ENCODE assay signal across 12 cellular contexts in genomic region chr15:74770211-74770892, GRCh38. TPM values are rescaled to one million over a fixed set of nuclear protein-coding genes. Genes with fewer than 3 reads are reported as not detected.
DNase-seq lines count a peak whose midpoint lies in the region; ATAC-seq, FAIRE-seq and TF ChIP-seq lines count a peak whose summit lies in the region.
"Had no signal": no experiment of that assay in that cellular context is flagged by ENCODE, and none has a peak within 500 bp of the region (broad histone marks: within the 10 kb centered on the region; RNA-seq: fewer than 3 reads in every experiment).

No MANE protein-coding gene starts in this region.

- H3K27me3 ChIP-seq in OCI-LY3 (ENCODE audit: low read depth, low read length) (peaks cover 6% of the 10 kb centered on the region; the same call in 1 of the 2 replicates), HepG2 (ENCODE audit: control insufficient read depth in 1 of 2, insufficient read depth in 2 of 2, low read length in 2 of 2) (no peaks in the 10 kb centered on the region)
- H3K27me3 ChIP-seq: SJCRH30 had no signal

- H3K4me1 Mint-ChIP-seq in natural killer cell treated with Interleukin-12 subunit alpha and Interleukin-12 subunit beta and Interleukin-15 and Interleukin-18, amount 100 ng/mL, for 72 hours (ENCODE audit: low read depth in 2 of 2): peaks cover 7 to 20% of the 10 kb centered on the region in 2 donors
- peaks cover 6 to 14% of the 10 kb centered on the region in 2 donors for H3K4me1 Mint-ChIP-seq in natural killer cell

- intact Hi-C loops in natural killer cell (cut with micrococcal nuclease): no loop called here
- intact Hi-C loops in HepG2 (cut with micrococcal nuclease; ENCODE audit: unreplicated experiment): loop anchor here (2.0 kb wide), 1 partner anchor 64 kb away; no protein-coding TSS in a partner anchor

- no peak for TF ChIP-seq POLR2A in HepG2 (IDR thresholded peaks at IDR 0.05; ENCODE audit: insufficient read depth in 1 of 2, low read depth in 2 of 2, low read length in 2 of 2)

- CTCF ChIA-PET in HepG2 (lab: Yijun Ruan, JAX; ENCODE audit: low intra/inter-chr PET ratio, low total read pairs): interaction anchor here (1.0 to 5.8 kb wide), 9 partner anchors 17 to 180 kb away, joined by 3 to 59 read pairs (median 5); partner anchors contain the start of gene ULK3

- ATAC-seq in natural killer cell treated with Interleukin-12 subunit alpha and Interleukin-12 subunit beta and Interleukin-15 and Interleukin-18, amount 100 ng/mL, for 72 hours: no peak
- ATAC-seq in natural killer cell (no peak), HepG2 (no peak)

- no peak for TF ChIP-seq EP300 in HepG2 (IDR thresholded peaks at IDR 0.05; ENCODE audit: low read depth in 2 of 2, low read length in 2 of 2)
- TF ChIP-seq EP300 in HepG2 (CRISPR knock-in tag; IDR thresholded peaks at IDR 0.05; ENCODE audit: borderline replicate concordance): no peak

- BruUV-seq in HepG2 (replicated peaks; lab: Mats Ljungman, UMichigan): no TSS peak

- H3K4me2 ChIP-seq in OCI-LY3 (ENCODE audit: low read length): peak overlapping the region; percentile 56; the same call in 1 of the 2 replicates
- H3K4me2 ChIP-seq in HepG2 (ENCODE audit: low read depth, low read length): peak overlapping the region; percentile 68

- H3K36me3 Mint-ChIP-seq in natural killer cell treated with Interleukin-12 subunit alpha and Interleukin-12 subunit beta and Interleukin-15 and Interleukin-18, amount 100 ng/mL, for 72 hours: no peaks in the 10 kb centered on the region
- no peaks in the 10 kb centered on the region for H3K36me3 Mint-ChIP-seq in natural killer cell

- H3K27me3 Mint-ChIP-seq in natural killer cell treated with Interleukin-12 subunit alpha and Interleukin-12 subunit beta and Interleukin-15 and Interleukin-18, amount 100 ng/mL, for 72 hours: no peaks in the 10 kb centered on the region
- peaks cover 7 to 11% of the 10 kb centered on the region in 2 donors for H3K27me3 Mint-ChIP-seq in natural killer cell (ENCODE audit: low read depth in 2 of 2)

- H3K9ac ChIP-seq in OCI-LY3 (ENCODE audit: low read length): peak overlapping the region; percentile 27; the same call in 1 of the 2 replicates
- no peak overlapping the region for H3K9ac ChIP-seq in HepG2 (ENCODE audit: insufficient read depth, low read depth, low read length)

- no peak for FAIRE-seq in HepG2 (lab: Jason Lieb, UNC)

- peaks cover 25% of the 10 kb centered on the region for H3K79me2 ChIP-seq in OCI-LY3 (ENCODE audit: low read length)
- no peaks in the 10 kb centered on the region for H3K79me2 ChIP-seq in HepG2 (ENCODE audit: insufficient read depth, low read length)

- in situ Hi-C loops in HepG2 (cut with HindIII; ENCODE audit: extremely low pct_ligation_motif_present, low pct_unique_long_range_greater_than_20kb): loop anchor here (10.0 kb wide), 1 partner anchor 184 kb away; the partner anchor contains the start of gene RPP25

- WGBS in HepG2 (ENCODE audit: low lambda C conversion rate): 0% methylated on average over 1 of the region's 4 CpGs

- TF ChIP-seq CTCF in natural killer cell (IDR thresholded peaks at IDR 0.05) (no peak), OCI-LY3 (IDR thresholded peaks at IDR 0.05; ENCODE audit: low read depth, low read length) (no peak), HepG2 (CRISPR knock-in tag; IDR thresholded peaks at IDR 0.05) (no peak)

- DNase-seq in natural killer cell treated with Interleukin-12 subunit alpha and Interleukin-12 subunit beta and Interleukin-15 and Interleukin-18, amount 100 ng/mL, for 72 hours (ENCODE audit: low spot score): no peak
- DNase-seq in natural killer cell (no peak), HepG2 (ENCODE audit: low spot score) (no peak), NCI-H524 treated with DMSO at 0.1 percent for 48 hours (lab: John Stamatoyannopoulos, UW) (no peak), NCI-H1417 (lab: John Stamatoyannopoulos, UW) (no peak), GM03348 (ENCODE audit: low spot score) (no peak), HuH-7.5 (ENCODE audit: low spot score) (no peak)

- H3K9me3 ChIP-seq in OCI-LY3 (ENCODE audit: insufficient read depth, low read length) (no peaks in the 10 kb centered on the region), HepG2 (ENCODE audit: low read length) (no peaks in the 10 kb centered on the region)
- H3K9me3 ChIP-seq: SJCRH30 had no signal

- TF ChIP-seq RAD21 in HepG2 (CRISPR knock-in tag; IDR thresholded peaks at IDR 0.05): no peak

- peak overlapping the region; percentile 50 to 79 for H3K27ac Mint-ChIP-seq in natural killer cell treated with Interleukin-12 subunit alpha and Interleukin-12 subunit beta and Interleukin-15 and Interleukin-18, amount 100 ng/mL, for 72 hours
- H3K27ac Mint-ChIP-seq in natural killer cell: peak overlapping the region in 1 of 2 donors; percentile 52

- H3K4me1 ChIP-seq in OCI-LY3 (ENCODE audit: low read length) (peaks cover 52% of the 10 kb centered on the region), HepG2 (ENCODE audit: insufficient read depth, low read length) (peaks cover 47% of the 10 kb centered on the region)

- POLR2A ChIA-PET in HepG2 (lab: Yijun Ruan, JAX): interaction anchor here (0.8 to 3.2 kb wide), 13 partner anchors 10 to 172 kb away, joined by 3 to 21 read pairs (median 3); partner anchors contain the start of genes CSK, EDC3 and FAM219B

- H3K4me3 Mint-ChIP-seq in natural killer cell treated with Interleukin-12 subunit alpha and Interleukin-12 subunit beta and Interleukin-15 and Interleukin-18, amount 100 ng/mL, for 72 hours: no peak overlapping the region
- no peak overlapping the region for H3K4me3 Mint-ChIP-seq in natural killer cell

- H3K36me3 ChIP-seq in OCI-LY3 (replicated peaks; ENCODE audit: low read depth, low read length): no peaks in the 10 kb centered on the region
- no peaks in the 10 kb centered on the region for H3K36me3 ChIP-seq in HepG2 (replicated peaks in 1 of 2; ENCODE audit: control insufficient read depth in 1 of 2, insufficient read depth in 2 of 2, low read length in 2 of 2)
- H3K36me3 ChIP-seq: SJCRH30 had no signal

- H3K9me3 Mint-ChIP-seq in natural killer cell treated with Interleukin-12 subunit alpha and Interleukin-12 subunit beta and Interleukin-15 and Interleukin-18, amount 100 ng/mL, for 72 hours: no peaks in the 10 kb centered on the region
- H3K9me3 Mint-ChIP-seq in natural killer cell: no peaks in the 10 kb centered on the region

- H3K4me3 ChIP-seq in OCI-LY3 (ENCODE audit: low read length): no peak overlapping the region
- peak overlapping the region in 1 of 3 experiments; percentile 54; a peak in 1 of 6 replicates for H3K4me3 ChIP-seq in HepG2 (replicated peaks in 1 of 3; ENCODE audit: insufficient read depth in 1 of 3, low read depth in 2 of 3, low read length in 3 of 3)
- H3K4me3 ChIP-seq: PC-9 had no signal

- H2AFZ ChIP-seq in OCI-LY3 (ENCODE audit: low read depth, low read length) (no peak overlapping the region), HepG2 (ENCODE audit: low read length) (no peak overlapping the region)
- H2AFZ ChIP-seq: PC-9 had no signal

- no peak overlapping the region for H3K27ac ChIP-seq in OCI-LY3 (ENCODE audit: low read length)
- no peak overlapping the region for H3K27ac ChIP-seq in HepG2 (ENCODE audit: extremely low read length, insufficient read depth, low read length)
- H3K27ac ChIP-seq: PC-9, SJCRH30 had no signal

- H4K20me1 ChIP-seq in OCI-LY3 (ENCODE audit: insufficient read depth, low read length) (no peaks in the 10 kb centered on the region), HepG2 (ENCODE audit: insufficient read depth, low read length) (no peaks in the 10 kb centered on the region)

RNA-seq across cellular contexts. Expression of gene CSK, which starts 11.5 kb away (rescaled TPM):
- total RNA-seq in natural killer cell treated with Interleukin-12 subunit alpha and Interleukin-12 subunit beta and Interleukin-15 and Interleukin-18, amount 100 ng/mL, for 72 hours: 100 to 1,000 TPM; 323 TPM
- total RNA-seq in natural killer cell (100 to 1,000 TPM; 282 to 334 (median 287) TPM), HepG2 (2016; rRNA removed; fragmentation: Illumina TruSeq; extraction: Trizol) (20.6 and 21.3 TPM in 2 replicates)
- 8.5 and 9.2 TPM in 2 replicates for total RNA-seq in HepG2 (2016; cell fraction: cytosol; rRNA removed; fragmentation: Illumina TruSeq; extraction: Trizol; ENCODE audit: low read depth)
- total RNA-seq in HepG2 (2016; cell fraction: insoluble cytoplasmic fraction; rRNA removed; fragmentation: Illumina TruSeq; extraction: Trizol): 17.5 and 21.5 TPM in 2 replicates
- 24.6 and 31.5 TPM in 2 replicates for total RNA-seq in HepG2 (2016; cell fraction: membrane; rRNA removed; fragmentation: Illumina TruSeq; extraction: Trizol)
- 22.6 and 23.4 TPM in 2 replicates for total RNA-seq in HepG2 (2016; cell fraction: nucleus; rRNA removed; fragmentation: Illumina TruSeq; extraction: Trizol)
- polyA plus RNA-seq in HepG2 (2011; rRNA removed): 12.5 and 18.8 TPM in 2 replicates
- 13.9 and 14.0 TPM in 2 replicates for polyA plus RNA-seq in HepG2 (2011; cell fraction: cytosol; rRNA removed)
- polyA plus RNA-seq in HepG2 (2011; cell fraction: nucleus; rRNA removed): 67.4 and 72.0 TPM in 2 replicates
- 26.5 and 39.5 TPM in 2 replicates for polyA plus RNA-seq in HepG2 (2012)
- polyA plus RNA-seq in HepG2 (2016; cell fraction: cytosol; fragmentation: Illumina TruSeq; extraction: Trizol; ENCODE audit: low read depth): 10.3 and 12.4 TPM in 2 replicates
- 42.9 and 49.6 TPM in 2 replicates for polyA plus RNA-seq in HepG2 (2016; cell fraction: insoluble cytoplasmic fraction; fragmentation: Illumina TruSeq; extraction: Trizol; ENCODE audit: low read depth)
- 24.4 and 34.3 TPM in 2 replicates for polyA plus RNA-seq in HepG2 (2016; cell fraction: membrane; fragmentation: Illumina TruSeq; extraction: Trizol; ENCODE audit: low read depth)
- 80.5 and 84.1 TPM in 2 replicates for polyA plus RNA-seq in HepG2 (2016; cell fraction: nucleus; fragmentation: Illumina TruSeq; extraction: Trizol; ENCODE audit: insufficient read depth, low read depth)
- polyA minus RNA-seq in HepG2 (2011; rRNA and poly(A)+ RNA removed; ENCODE audit: low replicate concordance): 34.0 and 51.8 TPM in 2 replicates
- 19.3 and 20.3 TPM in 2 replicates for polyA minus RNA-seq in HepG2 (2011; cell fraction: cytosol; rRNA and poly(A)+ RNA removed)
- 23.4 and 28.1 TPM in 2 replicates for polyA minus RNA-seq in HepG2 (2011; cell fraction: nucleus; rRNA and poly(A)+ RNA removed)

RNA-seq across cellular contexts. Expression of gene CYP1A2, which starts 21.7 kb away (rescaled TPM):
- total RNA-seq in natural killer cell treated with Interleukin-12 subunit alpha and Interleukin-12 subunit beta and Interleukin-15 and Interleukin-18, amount 100 ng/mL, for 72 hours: not detected
- total RNA-seq in natural killer cell: not detected
- not detected in 2 replicates for total RNA-seq in HepG2 (2016; rRNA removed; fragmentation: Illumina TruSeq; extraction: Trizol)
- total RNA-seq in HepG2 (2016; cell fraction: cytosol; rRNA removed; fragmentation: Illumina TruSeq; extraction: Trizol; ENCODE audit: low read depth): not detected in 2 replicates
- not detected in 2 replicates for total RNA-seq in HepG2 (2016; cell fraction: insoluble cytoplasmic fraction; rRNA removed; fragmentation: Illumina TruSeq; extraction: Trizol)
- not detected in 2 replicates for total RNA-seq in HepG2 (2016; cell fraction: membrane; rRNA removed; fragmentation: Illumina TruSeq; extraction: Trizol)
- total RNA-seq in HepG2 (2016; cell fraction: nucleus; rRNA removed; fragmentation: Illumina TruSeq; extraction: Trizol): not detected in 2 replicates
- polyA plus RNA-seq in HepG2 (2011; rRNA removed): 0.07 and 0.09 TPM in 2 replicates
- polyA plus RNA-seq in HepG2 (2011; cell fraction: cytosol; rRNA removed): 0.03 and 0.13 TPM in 2 replicates
- 0.03 TPM in 1 of 2 replicates, not detected in the other for polyA plus RNA-seq in HepG2 (2011; cell fraction: nucleus; rRNA removed)
- polyA plus RNA-seq in HepG2 (2012): 0.12 and 0.23 TPM in 2 replicates
- polyA plus RNA-seq in HepG2 (2016; cell fraction: cytosol; fragmentation: Illumina TruSeq; extraction: Trizol; ENCODE audit: low read depth): not detected in 2 replicates
- not detected in 2 replicates for polyA plus RNA-seq in HepG2 (2016; cell fraction: insoluble cytoplasmic fraction; fragmentation: Illumina TruSeq; extraction: Trizol; ENCODE audit: low read depth)
- polyA plus RNA-seq in HepG2 (2016; cell fraction: membrane; fragmentation: Illumina TruSeq; extraction: Trizol; ENCODE audit: low read depth): not detected in 2 replicates
- polyA plus RNA-seq in HepG2 (2016; cell fraction: nucleus; fragmentation: Illumina TruSeq; extraction: Trizol; ENCODE audit: insufficient read depth, low read depth): not detected in 2 replicates
- 0.05 TPM in 1 of 2 replicates, not detected in the other for polyA minus RNA-seq in HepG2 (2011; rRNA and poly(A)+ RNA removed; ENCODE audit: low replicate concordance)
- polyA minus RNA-seq in HepG2 (2011; cell fraction: cytosol; rRNA and poly(A)+ RNA removed): not detected in 2 replicates
- not detected in 2 replicates for polyA minus RNA-seq in HepG2 (2011; cell fraction: nucleus; rRNA and poly(A)+ RNA removed)
- total RNA-seq: A172, H7, PC-9, SJCRH30 had no signal

RNA-seq across cellular contexts. Expression of gene LMAN1L, which starts 42.3 kb away (rescaled TPM):
- 1 to 10 TPM; 3.4 to 4.9 TPM for total RNA-seq in natural killer cell treated with Interleukin-12 subunit alpha and Interleukin-12 subunit beta and Interleukin-15 and Interleukin-18, amount 100 ng/mL, for 72 hours
- total RNA-seq in natural killer cell: 1 to 10 TPM in 1 of 3 donors, under 1 TPM in 2; 0.72 to 1.1 (median 0.94) TPM
- total RNA-seq in HepG2 (2016; rRNA removed; fragmentation: Illumina TruSeq; extraction: Trizol): not detected in 2 replicates
- total RNA-seq in HepG2 (2016; cell fraction: cytosol; rRNA removed; fragmentation: Illumina TruSeq; extraction: Trizol; ENCODE audit: low read depth): not detected in 2 replicates
- total RNA-seq in HepG2 (2016; cell fraction: insoluble cytoplasmic fraction; rRNA removed; fragmentation: Illumina TruSeq; extraction: Trizol): not detected in 2 replicates
- total RNA-seq in HepG2 (2016; cell fraction: membrane; rRNA removed; fragmentation: Illumina TruSeq; extraction: Trizol): not detected in 2 replicates
- not detected in 2 replicates for total RNA-seq in HepG2 (2016; cell fraction: nucleus; rRNA removed; fragmentation: Illumina TruSeq; extraction: Trizol)
- not detected in 2 replicates for polyA plus RNA-seq in HepG2 (2011; rRNA removed)
- not detected in 2 replicates for polyA plus RNA-seq in HepG2 (2011; cell fraction: cytosol; rRNA removed)
- polyA plus RNA-seq in HepG2 (2011; cell fraction: nucleus; rRNA removed): 0.17 and 0.26 TPM in 2 replicates
- polyA plus RNA-seq in HepG2 (2012): not detected in 2 replicates
- not detected in 2 replicates for polyA plus RNA-seq in HepG2 (2016; cell fraction: cytosol; fragmentation: Illumina TruSeq; extraction: Trizol; ENCODE audit: low read depth)
- polyA plus RNA-seq in HepG2 (2016; cell fraction: insoluble cytoplasmic fraction; fragmentation: Illumina TruSeq; extraction: Trizol; ENCODE audit: low read depth): not detected in 2 replicates
- polyA plus RNA-seq in HepG2 (2016; cell fraction: membrane; fragmentation: Illumina TruSeq; extraction: Trizol; ENCODE audit: low read depth): not detected in 2 replicates
- not detected in 2 replicates for polyA plus RNA-seq in HepG2 (2016; cell fraction: nucleus; fragmentation: Illumina TruSeq; extraction: Trizol; ENCODE audit: insufficient read depth, low read depth)
- polyA minus RNA-seq in HepG2 (2011; rRNA and poly(A)+ RNA removed; ENCODE audit: low replicate concordance): 0.07 TPM in 1 of 2 replicates, not detected in the other
- not detected in 2 replicates for polyA minus RNA-seq in HepG2 (2011; cell fraction: cytosol; rRNA and poly(A)+ RNA removed)
- polyA minus RNA-seq in HepG2 (2011; cell fraction: nucleus; rRNA and poly(A)+ RNA removed): not detected in 2 replicates
- total RNA-seq: A172, H7, PC-9, SJCRH30 had no signal

RNA-seq across cellular contexts. Expression of gene CYP1A1, which starts 45.0 kb away (rescaled TPM):
- 1 to 10 TPM; 3.2 to 4.6 TPM for total RNA-seq in natural killer cell treated with Interleukin-12 subunit alpha and Interleukin-12 subunit beta and Interleukin-15 and Interleukin-18, amount 100 ng/mL, for 72 hours
- total RNA-seq in natural killer cell (under 1 TPM in 1 of 3 donors, not detected in 2; 0.33 TPM), HepG2 (2016; rRNA removed; fragmentation: Illumina TruSeq; extraction: Trizol) (4.1 and 7.9 TPM in 2 replicates)
- total RNA-seq in HepG2 (2016; cell fraction: cytosol; rRNA removed; fragmentation: Illumina TruSeq; extraction: Trizol; ENCODE audit: low read depth): 1.3 and 1.7 TPM in 2 replicates
- 3.5 and 7.6 TPM in 2 replicates for total RNA-seq in HepG2 (2016; cell fraction: insoluble cytoplasmic fraction; rRNA removed; fragmentation: Illumina TruSeq; extraction: Trizol)
- total RNA-seq in HepG2 (2016; cell fraction: membrane; rRNA removed; fragmentation: Illumina TruSeq; extraction: Trizol): 3.3 and 3.8 TPM in 2 replicates
- total RNA-seq in HepG2 (2016; cell fraction: nucleus; rRNA removed; fragmentation: Illumina TruSeq; extraction: Trizol): 8.5 and 8.7 TPM in 2 replicates
- 8.0 and 11.0 TPM in 2 replicates for polyA plus RNA-seq in HepG2 (2011; rRNA removed)
- 7.0 and 10.8 TPM in 2 replicates for polyA plus RNA-seq in HepG2 (2011; cell fraction: cytosol; rRNA removed)
- polyA plus RNA-seq in HepG2 (2011; cell fraction: nucleus; rRNA removed): 8.4 and 11.9 TPM in 2 replicates
- 7.0 and 9.5 TPM in 2 replicates for polyA plus RNA-seq in HepG2 (2012)
- polyA plus RNA-seq in HepG2 (2016; cell fraction: cytosol; fragmentation: Illumina TruSeq; extraction: Trizol; ENCODE audit: low read depth): 1.2 TPM in 2 replicates
- 3.4 and 3.6 TPM in 2 replicates for polyA plus RNA-seq in HepG2 (2016; cell fraction: insoluble cytoplasmic fraction; fragmentation: Illumina TruSeq; extraction: Trizol; ENCODE audit: low read depth)
- polyA plus RNA-seq in HepG2 (2016; cell fraction: membrane; fragmentation: Illumina TruSeq; extraction: Trizol; ENCODE audit: low read depth): 1.9 and 2.1 TPM in 2 replicates
- 13.4 and 14.2 TPM in 2 replicates for polyA plus RNA-seq in HepG2 (2016; cell fraction: nucleus; fragmentation: Illumina TruSeq; extraction: Trizol; ENCODE audit: insufficient read depth, low read depth)
- 2.4 and 6.8 TPM in 2 replicates for polyA minus RNA-seq in HepG2 (2011; rRNA and poly(A)+ RNA removed; ENCODE audit: low replicate concordance)
- 2.5 and 7.8 TPM in 2 replicates for polyA minus RNA-seq in HepG2 (2011; cell fraction: cytosol; rRNA and poly(A)+ RNA removed)
- 1.9 and 5.3 TPM in 2 replicates for polyA minus RNA-seq in HepG2 (2011; cell fraction: nucleus; rRNA and poly(A)+ RNA removed)
- total RNA-seq: SJCRH30 had no signal

RNA-seq across cellular contexts. Expression of gene CPLX3, which starts 56.1 kb away (rescaled TPM):
- total RNA-seq in natural killer cell treated with Interleukin-12 subunit alpha and Interleukin-12 subunit beta and Interleukin-15 and Interleukin-18, amount 100 ng/mL, for 72 hours: 1 to 10 TPM in 1 of 2 donors, under 1 TPM in 1; 0.43 to 1.7 TPM
- total RNA-seq in natural killer cell (under 1 TPM in 2 of 3 donors, not detected in 1; 0.16 to 0.93 TPM), HepG2 (2016; rRNA removed; fragmentation: Illumina TruSeq; extraction: Trizol) (not detected in 2 replicates)
- total RNA-seq in HepG2 (2016; cell fraction: cytosol; rRNA removed; fragmentation: Illumina TruSeq; extraction: Trizol; ENCODE audit: low read depth): not detected in 2 replicates
- not detected in 2 replicates for total RNA-seq in HepG2 (2016; cell fraction: insoluble cytoplasmic fraction; rRNA removed; fragmentation: Illumina TruSeq; extraction: Trizol)
- total RNA-seq in HepG2 (2016; cell fraction: membrane; rRNA removed; fragmentation: Illumina TruSeq; extraction: Trizol): not detected in 2 replicates
- not detected in 2 replicates for total RNA-seq in HepG2 (2016; cell fraction: nucleus; rRNA removed; fragmentation: Illumina TruSeq; extraction: Trizol)
- polyA plus RNA-seq in HepG2 (2011; rRNA removed): not detected in 2 replicates
- polyA plus RNA-seq in HepG2 (2011; cell fraction: cytosol; rRNA removed): not detected in 2 replicates
- polyA plus RNA-seq in HepG2 (2011; cell fraction: nucleus; rRNA removed): 0.05 TPM in 1 of 2 replicates, not detected in the other
- polyA plus RNA-seq in HepG2 (2012): not detected in 2 replicates
- polyA plus RNA-seq in HepG2 (2016; cell fraction: cytosol; fragmentation: Illumina TruSeq; extraction: Trizol; ENCODE audit: low read depth): not detected in 2 replicates
- not detected in 2 replicates for polyA plus RNA-seq in HepG2 (2016; cell fraction: insoluble cytoplasmic fraction; fragmentation: Illumina TruSeq; extraction: Trizol; ENCODE audit: low read depth)
- polyA plus RNA-seq in HepG2 (2016; cell fraction: membrane; fragmentation: Illumina TruSeq; extraction: Trizol; ENCODE audit: low read depth): not detected in 2 replicates
- polyA plus RNA-seq in HepG2 (2016; cell fraction: nucleus; fragmentation: Illumina TruSeq; extraction: Trizol; ENCODE audit: insufficient read depth, low read depth): not detected in 2 replicates
- not detected in 2 replicates for polyA minus RNA-seq in HepG2 (2011; rRNA and poly(A)+ RNA removed; ENCODE audit: low replicate concordance)
- not detected in 2 replicates for polyA minus RNA-seq in HepG2 (2011; cell fraction: cytosol; rRNA and poly(A)+ RNA removed)
- polyA minus RNA-seq in HepG2 (2011; cell fraction: nucleus; rRNA and poly(A)+ RNA removed): not detected in 2 replicates
- total RNA-seq: A172, PC-9, SJCRH30 had no signal

Comparison
In these comparisons a context has a peak if more than half of its experiments do, and no peak if none do; other contexts are left out.
1. RNA of gene CSK, which starts 11.5 kb away (total RNA-seq): 323 TPM in natural killer cell treated with Interleukin-12 subunit alpha and Interleukin-12 subunit beta and Interleukin-15 and Interleukin-18, amount 100 ng/mL, for 72 hours and 282 to 334 TPM in natural killer cell; 8.5 to 31.5 TPM in HepG2; every median in the first group is over 4 times any median in the second.